ENCODE assay signal across 15 cellular contexts in the genomic region with DNA sequence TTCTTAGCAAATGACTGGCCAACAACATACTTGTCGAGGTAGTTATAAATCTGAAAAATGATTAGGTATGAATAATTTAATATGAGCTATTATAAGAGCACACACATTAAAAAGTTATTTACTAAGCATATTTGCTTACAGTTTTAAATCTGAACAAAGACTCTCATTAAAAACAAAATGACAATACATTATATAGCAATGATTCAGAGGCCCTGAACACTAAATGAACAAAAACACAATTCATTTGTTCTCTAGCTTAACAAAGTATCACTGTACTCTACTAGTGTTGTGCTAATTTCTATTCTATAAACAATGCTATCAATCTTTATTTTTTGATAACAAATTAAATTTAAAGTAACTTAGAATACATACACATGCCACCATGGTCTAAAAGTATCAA. TPM values are rescaled to one million over a fixed set of nuclear protein-coding genes. Genes with fewer than 3 reads are reported as not detected.
DNase-seq lines count a peak whose midpoint lies in the region; ATAC-seq and TF ChIP-seq lines count a peak whose summit lies in the region.
"Had no signal": no experiment of that assay in that cellular context is flagged by ENCODE, and none has a peak within 500 bp of the region (broad histone marks: within the 10 kb centered on the region; RNA-seq: fewer than 3 reads in every experiment).

No MANE protein-coding gene starts in this region.

- H3K27ac ChIP-seq in dorsolateral prefrontal cortex (peak overlapping the region; percentile 6 to 93 (median 81)), substantia nigra (ENCODE audit: low read depth, low read length, poor library complexity, severe bottlenecking) (peak overlapping the region; percentile 74)
- H3K27ac ChIP-seq in naive thymus-derived CD4-positive, alpha-beta T cell (ENCODE audit: low read depth, low read length), result peak overlapping the region; percentile 21

- H3K36me3 Mint-ChIP-seq in naive thymus-derived CD4-positive, alpha-beta T cell, result peaks cover 0 to 19% (median 0%) of the 10 kb centered on the region in 5 donors
- peaks cover 9% of the 10 kb centered on the region for H3K36me3 Mint-ChIP-seq in stimulated activated memory B cell treated with anti-CD40 and anti-IgM and Interleukin-4, amounts not matched to agents 10 μg/mL and 1 μg/mL and 100 μg/mL, for 72 hours

- no peak for ATAC-seq in naive thymus-derived CD4-positive, alpha-beta T cell
- ATAC-seq in stimulated activated memory B cell treated with anti-CD40 and anti-IgM and Interleukin-4, amounts not matched to agents 10 μg/mL and 1 μg/mL and 100 μg/mL, for 72 hours, result no peak
- ATAC-seq: CD8-positive, alpha-beta T cell had no signal

- H3K36me3 ChIP-seq in naive thymus-derived CD4-positive, alpha-beta T cell (ENCODE audit: control insufficient read depth in 2 of 3, insufficient read depth in 3 of 3, low read length in 3 of 3), result peaks cover 0 to 39% (median 8%) of the 10 kb centered on the region in 3 experiments

- H3K4me1 Mint-ChIP-seq in naive thymus-derived CD4-positive, alpha-beta T cell, result peaks cover 3 to 22% (median 9%) of the 10 kb centered on the region in 7 donors
- H3K4me1 Mint-ChIP-seq in stimulated activated memory B cell treated with anti-CD40 and anti-IgM and Interleukin-4, amounts not matched to agents 10 μg/mL and 1 μg/mL and 100 μg/mL, for 72 hours, result no peaks in the 10 kb centered on the region
- H3K4me1 Mint-ChIP-seq: CD14-positive monocyte, H9 had no signal

- no peaks in the 10 kb centered on the region for H3K9me3 Mint-ChIP-seq in naive thymus-derived CD4-positive, alpha-beta T cell
- no peaks in the 10 kb centered on the region for H3K9me3 Mint-ChIP-seq in stimulated activated memory B cell treated with anti-CD40 and anti-IgM and Interleukin-4, amounts not matched to agents 10 μg/mL and 1 μg/mL and 100 μg/mL, for 72 hours
- H3K9me3 Mint-ChIP-seq: CD8-positive, alpha-beta T cell; H9 had no signal

- no peak overlapping the region for H3K4me3 Mint-ChIP-seq in naive thymus-derived CD4-positive, alpha-beta T cell
- no peak overlapping the region for H3K4me3 Mint-ChIP-seq in stimulated activated memory B cell treated with anti-CD40 and anti-IgM and Interleukin-4, amounts not matched to agents 10 μg/mL and 1 μg/mL and 100 μg/mL, for 72 hours
- H3K4me3 Mint-ChIP-seq: CD14-positive monocyte; CD8-positive, alpha-beta T cell; H9 had no signal

- peak overlapping the region in 7 of 59 donors; percentile 2 to 32 (median 9) for H3K4me3 ChIP-seq in dorsolateral prefrontal cortex
- no peak overlapping the region for H3K4me3 ChIP-seq in naive thymus-derived CD4-positive, alpha-beta T cell (ENCODE audit: low read length)

- H3K9me3 ChIP-seq in naive thymus-derived CD4-positive, alpha-beta T cell (ENCODE audit: control insufficient read depth in 2 of 3, low read length in 3 of 3), result no peaks in the 10 kb centered on the region

- no peak for DNase-seq in dorsolateral prefrontal cortex
- no peak for DNase-seq in naive thymus-derived CD4-positive, alpha-beta T cell
- no peak for DNase-seq in substantia nigra (lab: John Stamatoyannopoulos, UW)
- DNase-seq in activated CD4-positive, alpha-beta T cell treated with anti-CD3 and anti-CD28 coated beads for 4 hours, result no peak
- DNase-seq in activated gamma-delta T cell (lab: John Stamatoyannopoulos, UW), result no peak
- no peak for DNase-seq in 8988T
- DNase-seq: CD8-positive, alpha-beta T cell; COR-L47; DMS153; DMS79 treated with DMSO at 0.1 percent for 48 hours; EL; GOT3; H9 had no signal

- no peak for TF ChIP-seq CTCF in dorsolateral prefrontal cortex (IDR thresholded peaks at IDR 0.05 in 54 of 56, conservative IDR thresholded peaks at IDR 0.05 in 2 of 56; ENCODE audit: low read depth in 1 of 56, partially characterized antibody in 56 of 56)

- POLR2A ChIA-PET in naive thymus-derived CD4-positive, alpha-beta T cell (lab: Charles Lee), result no interaction called here

- no peaks in the 10 kb centered on the region for H3K27me3 Mint-ChIP-seq in naive thymus-derived CD4-positive, alpha-beta T cell
- H3K27me3 Mint-ChIP-seq in stimulated activated memory B cell treated with anti-CD40 and anti-IgM and Interleukin-4, amounts not matched to agents 10 μg/mL and 1 μg/mL and 100 μg/mL, for 72 hours, result no peaks in the 10 kb centered on the region

- no peaks in the 10 kb centered on the region for H3K27me3 ChIP-seq in dorsolateral prefrontal cortex
- H3K27me3 ChIP-seq in naive thymus-derived CD4-positive, alpha-beta T cell (ENCODE audit: control insufficient read depth in 2 of 2, insufficient read depth in 2 of 2, low read length in 2 of 2), result no peaks in the 10 kb centered on the region

- no peak overlapping the region for H3K27ac Mint-ChIP-seq in naive thymus-derived CD4-positive, alpha-beta T cell
- no peak overlapping the region for H3K27ac Mint-ChIP-seq in stimulated activated memory B cell treated with anti-CD40 and anti-IgM and Interleukin-4, amounts not matched to agents 10 μg/mL and 1 μg/mL and 100 μg/mL, for 72 hours
- H3K27ac Mint-ChIP-seq: CD14-positive monocyte; CD8-positive, alpha-beta T cell; H9 had no signal

- CTCF ChIA-PET in naive thymus-derived CD4-positive, alpha-beta T cell (lab: Charles Lee), result no interaction called here

- H3K4me1 ChIP-seq in naive thymus-derived CD4-positive, alpha-beta T cell (ENCODE audit: control insufficient read depth in 2 of 2, insufficient read depth in 2 of 2, low read length in 2 of 2), result no peaks in the 10 kb centered on the region

- intact Hi-C loops in dorsolateral prefrontal cortex (cut with DNase I), result no loop called here
- intact Hi-C loops in naive thymus-derived CD4-positive, alpha-beta T cell (cut with micrococcal nuclease), result no loop called here

RNA-seq across cellular contexts. Expression of a gene that starts 21.0 kb away (rescaled TPM):
- 10 to 100 TPM; 35.4 to 71.8 (median 55.5) TPM for total RNA-seq in dorsolateral prefrontal cortex
- 10 to 100 TPM; 33.4 to 56.3 (median 51.1) TPM for total RNA-seq in naive thymus-derived CD4-positive, alpha-beta T cell
- 10 to 100 TPM; 34.1 to 37.0 TPM for polyA plus RNA-seq in naive thymus-derived CD4-positive, alpha-beta T cell

RNA-seq across cellular contexts. Expression of a gene that starts 30.5 kb away (rescaled TPM):
- 10 to 100 TPM; 30.9 to 71.7 (median 44.6) TPM for total RNA-seq in dorsolateral prefrontal cortex
- 10 to 100 TPM; 23.0 to 38.6 (median 36.9) TPM for total RNA-seq in naive thymus-derived CD4-positive, alpha-beta T cell
- 10 to 100 TPM; 10.6 to 26.5 TPM for polyA plus RNA-seq in naive thymus-derived CD4-positive, alpha-beta T cell

RNA-seq across cellular contexts. Expression of a gene that starts 47.1 kb away (rescaled TPM):
- under 1 TPM in 113 of 120 experiments, not detected in 7; 0.07 to 0.79 (median 0.24) TPM for total RNA-seq in dorsolateral prefrontal cortex
- under 1 TPM; 0.05 to 0.49 (median 0.44) TPM for total RNA-seq in naive thymus-derived CD4-positive, alpha-beta T cell
- under 1 TPM in 1 of 2 donors, not detected in 1; 0.10 TPM for polyA plus RNA-seq in naive thymus-derived CD4-positive, alpha-beta T cell
- polyA plus RNA-seq: CD14-positive monocyte had no signal

RNA-seq across cellular contexts. Expression of a gene that starts 49.1 kb away (rescaled TPM):
- 10 to 100 TPM; 22.1 to 53.1 (median 36.5) TPM for total RNA-seq in dorsolateral prefrontal cortex
- total RNA-seq in naive thymus-derived CD4-positive, alpha-beta T cell, result 10 to 100 TPM in 4 of 5 experiments, 1 to 10 TPM in 1; 6.4 to 17.1 (median 13.5) TPM
- polyA plus RNA-seq in naive thymus-derived CD4-positive, alpha-beta T cell, result under 1 TPM; 0.09 to 0.20 TPM
- polyA plus RNA-seq: CD14-positive monocyte had no signal

Comparison
In these comparisons a context has a peak if more than half of its experiments do, and no peak if none do; other contexts are left out.
1. H3K27ac ChIP-seq: peak in every context shown above with its lines; median percentile 81 in dorsolateral prefrontal cortex; 74 in substantia nigra; 21 in naive thymus-derived CD4-positive, alpha-beta T cell.